24 cellular contexts compared by ENCODE assay signal in the genomic region with DNA sequence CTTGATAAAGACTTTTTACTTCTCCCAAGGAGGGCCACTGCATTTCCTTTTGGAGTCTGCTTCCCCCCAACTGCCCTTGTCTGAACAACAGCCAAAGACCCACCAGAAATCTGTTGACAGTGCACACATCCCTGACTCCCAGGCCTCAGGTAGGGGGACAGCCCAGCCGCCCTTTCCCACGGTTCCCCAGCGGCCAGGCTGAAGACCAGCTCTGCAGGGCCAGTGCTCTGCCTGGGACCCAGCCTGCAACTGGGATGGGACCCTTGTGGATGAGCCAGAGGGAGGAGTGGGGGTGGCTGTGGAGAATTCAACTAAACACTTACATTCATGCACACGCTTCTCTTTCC. TPM values are rescaled to one million over a fixed set of nuclear protein-coding genes. Genes with fewer than 3 reads are reported as not detected.
A peak's percentile ranks its signal among the peaks of the same experiment; 100 is the strongest.
DNase-seq lines count a peak whose midpoint lies in the region; ATAC-seq and TF ChIP-seq lines count a peak whose summit lies in the region.
"Had no signal": no experiment of that assay in that cellular context is flagged by ENCODE, and none has a peak within 500 bp of the region (broad histone marks: within the 10 kb centered on the region; RNA-seq: fewer than 3 reads in every experiment).

No MANE protein-coding gene starts in this region.

- H3K9me3 ChIP-seq in lung (ENCODE audit: control insufficient read depth in 2 of 2, insufficient read depth in 1 of 2, low read length in 1 of 2): no peaks in the 10 kb centered on the region
- H3K9me3 ChIP-seq in upper lobe of right lung: no peaks in the 10 kb centered on the region
- H3K9me3 ChIP-seq in hepatocyte (ENCODE audit: low read depth): no peaks in the 10 kb centered on the region

- intact Hi-C loops in upper lobe of right lung (cut with DNase I): no loop called here

- H3K27ac ChIP-seq in lung (ENCODE audit: low read depth in 1 of 2, low read length in 1 of 2) (no peak overlapping the region), upper lobe of right lung (no peak overlapping the region), hepatocyte (no peak overlapping the region)
- H3K27ac ChIP-seq: BLaER1 had no signal

- H3K4me2 ChIP-seq in hepatocyte: no peak overlapping the region
- H3K4me2 ChIP-seq: BLaER1, GM23338 had no signal

- H3K36me3 ChIP-seq in H7 (replicated peaks; ENCODE audit: control insufficient read depth, insufficient read depth, low read length) (no peaks in the 10 kb centered on the region), lung (ENCODE audit: control insufficient read depth in 2 of 2, insufficient read depth in 2 of 2, low read length in 2 of 2) (no peaks in the 10 kb centered on the region), upper lobe of right lung (no peaks in the 10 kb centered on the region), hepatocyte (replicated peaks; ENCODE audit: insufficient read depth, low read depth) (no peaks in the 10 kb centered on the region)
- H3K36me3 ChIP-seq: BLaER1 had no signal

- H3K9me2 ChIP-seq in hepatocyte (replicated peaks; ENCODE audit: insufficient read depth): no peaks in the 10 kb centered on the region

- WGBS in lung, 2 donors: 84 to 87% methylated on average over 4 of the region's 4 CpGs
- 90% methylated on average over 4 of the region's 4 CpGs for WGBS in hepatocyte (ENCODE audit: low lambda C conversion rate, missing lambda C conversion rate)

- no peak overlapping the region for H2AFZ ChIP-seq in hepatocyte
- H2AFZ ChIP-seq: GM23338 had no signal

- no peak for TF ChIP-seq CTCF in lung (IDR thresholded peaks at IDR 0.05; ENCODE audit: control extremely low read depth, extremely low read depth)
- no peak for TF ChIP-seq CTCF in upper lobe of right lung (IDR thresholded peaks at IDR 0.05)
- no peak for TF ChIP-seq CTCF in hepatocyte (IDR thresholded peaks at IDR 0.05; ENCODE audit: poor library complexity)
- no peak for TF ChIP-seq CTCF in GM13976 (IDR thresholded peaks at IDR 0.05; ENCODE audit: borderline replicate concordance, control extremely low read depth, extremely low read depth, insufficient read depth, missing control alignments)

- H3K4me3 ChIP-seq in H7 (ENCODE audit: insufficient read depth, low read depth, low read length) (no peak overlapping the region), lung (no peak overlapping the region), upper lobe of right lung (no peak overlapping the region), hepatocyte (no peak overlapping the region)
- H3K4me3 ChIP-seq: BLaER1, GM23338 had no signal

- no peaks in the 10 kb centered on the region for H3K4me1 ChIP-seq in lung (ENCODE audit: control insufficient read depth in 2 of 2, insufficient read depth in 2 of 2, low read length in 2 of 2)
- H3K4me1 ChIP-seq in upper lobe of right lung: no peaks in the 10 kb centered on the region
- no peaks in the 10 kb centered on the region for H3K4me1 ChIP-seq in hepatocyte (ENCODE audit: insufficient read depth)
- H3K4me1 ChIP-seq: BLaER1 had no signal

- no peak for ATAC-seq in lung (ENCODE audit: insufficient read depth, low FRiP score)
- ATAC-seq in upper lobe of right lung: no peak
- ATAC-seq: GM23338, HCT116 had no signal

- no peaks in the 10 kb centered on the region for H4K20me1 ChIP-seq in hepatocyte (ENCODE audit: insufficient read depth, poor library complexity, severe bottlenecking)

- DNase-seq in activated effector memory CD4-positive, alpha-beta T cell treated with anti-CD3 and anti-CD28 coated beads, Interleukin-2, amount 50 U/mL, for 16 hours: peak; percentile 33
- DNase-seq in activated effector memory CD4-positive, alpha-beta T cell treated with Interleukin-2 at 50 U/mL for 16 hours: no peak
- DNase-seq in H7 (peak; percentile 45), lung (ENCODE audit: low spot score) (peak; percentile 23), upper lobe of right lung (peak; percentile 40), hepatocyte (ENCODE audit: low spot score) (no peak), NCI-H1694 (lab: John Stamatoyannopoulos, UW) (no peak), GM13976 (ENCODE audit: low spot score) (no peak)
- DNase-seq: 8988T; Calu3; CD4-positive, alpha-beta memory T cell; DMS 273 treated with DMSO at 0.1 percent for 48 hours; DMS53; DND-41; EL; HFFc6 had no signal

- no peaks in the 10 kb centered on the region for H3K79me2 ChIP-seq in hepatocyte

- H3K27me3 ChIP-seq in H7 (ENCODE audit: control insufficient read depth, insufficient read depth, low read length) (no peaks in the 10 kb centered on the region), lung (ENCODE audit: control insufficient read depth, insufficient read depth) (no peaks in the 10 kb centered on the region), upper lobe of right lung (no peaks in the 10 kb centered on the region), hepatocyte (no peaks in the 10 kb centered on the region)
- H3K27me3 ChIP-seq: BLaER1 had no signal

- in situ Hi-C loops in GM13976 (cut with MboI; ENCODE audit: low sequenced_read_pairs, unreplicated experiment): no loop called here

RNA-seq across cellular contexts. Expression of a gene that starts 8.1 kb away (rescaled TPM):
- not detected in 2 replicates for total RNA-seq in H7 (2014; rRNA removed; shearing (Covaris generic))
- total RNA-seq in lung (not detected), upper lobe of right lung (not detected), hepatocyte (not detected in 2 replicates)
- polyA plus RNA-seq in lung (not detected), hepatocyte (not detected in 2 replicates)
- total RNA-seq: A673; Calu3; CD4-positive, alpha-beta memory T cell; G401; GM23338; HFFc6; HT-29 had no signal
- polyA plus RNA-seq: AG04450; CD14-positive monocyte; CD4-positive, alpha-beta memory T cell; GM23338 had no signal

Comparison
In these comparisons a context has a peak if more than half of its experiments do, and no peak if none do; other contexts are left out.
1. DNase-seq: peak in activated effector memory CD4-positive, alpha-beta T cell treated with anti-CD3 and anti-CD28 coated beads, Interleukin-2, amount 50 U/mL, for 16 hours (single experiment), H7 (single experiment), lung (single experiment) and upper lobe of right lung (single experiment); none in activated effector memory CD4-positive, alpha-beta T cell treated with Interleukin-2 at 50 U/mL for 16 hours (single experiment), hepatocyte (single experiment), NCI-H1694 (single experiment) and GM13976 (single experiment).